ENCODE assay signal across 16 cellular contexts in genomic region chr6:35072051-35072697, GRCh38.
"Had no signal": no experiment of that assay in that cellular context is flagged by ENCODE, and none has a peak within 500 bp of the region (broad histone marks: within the 10 kb centered on the region; RNA-seq: fewer than 3 reads in every experiment).

No MANE protein-coding gene starts in this region.

- H3K4me3 ChIP-seq: adrenal gland, cardiac muscle cell, esophagus squamous epithelium, neural progenitor cell, smooth muscle cell had no signal

- H3K4me1 ChIP-seq: parathyroid adenoma had no signal

- DNase-seq: activated CD4-positive, alpha-beta T cell treated with anti-CD3 and anti-CD28 coated beads for 48 hours; activated CD8-positive, alpha-beta T cell treated with anti-CD3 and anti-CD28 coated beads for 36 hours; activated effector memory CD4-positive, alpha-beta T cell treated with Interleukin-2 at 50 U/mL for 16 hours; activated T-cell treated with anti-CD3 and anti-CD28 coated beads, Interleukin-2, amount 50 U/mL, for 4 hours; esophagus squamous epithelium; glutamatergic neuron; immature natural killer cell; naive B cell; WERI-Rb-1 had no signal

- ATAC-seq: activated CD8-positive, alpha-beta T cell treated with anti-CD3 and anti-CD28 coated beads for 36 hours; activated T-cell treated with anti-CD3 and anti-CD28 coated beads, Interleukin-2, amount 50 U/mL, for 4 hours; SK-N-SH treated with all-trans-retinoic acid at 6 μM for 48 hours had no signal

- H3K27me3 Mint-ChIP-seq: activated CD8-positive, alpha-beta T cell treated with anti-CD3 and anti-CD28 coated beads for 36 hours; activated naive CD4-positive, alpha-beta T cell treated with anti-CD3 and anti-CD28 coated beads, Interleukin-2, amount 50 U/mL, for 24 hours; naive B cell had no signal

- H3K36me3 ChIP-seq: cardiac muscle cell, neural progenitor cell had no signal

- H3K4me3 Mint-ChIP-seq: activated CD8-positive, alpha-beta T cell treated with anti-CD3 and anti-CD28 coated beads for 36 hours; activated naive CD4-positive, alpha-beta T cell treated with anti-CD3 and anti-CD28 coated beads, Interleukin-2, amount 50 U/mL, for 24 hours; activated T-cell treated with anti-CD3 and anti-CD28 coated beads, Interleukin-2, amount 50 U/mL, for 4 hours; immature natural killer cell; naive B cell; neural progenitor cell had no signal

- H2AFZ ChIP-seq: neural progenitor cell, parathyroid adenoma had no signal

- H3K4me2 ChIP-seq: neural progenitor cell, smooth muscle cell had no signal

- H3K27ac ChIP-seq: adrenal gland, cardiac muscle cell, esophagus squamous epithelium, neural progenitor cell, parathyroid adenoma, WERI-Rb-1 had no signal

- H3K79me2 ChIP-seq: parathyroid adenoma had no signal

- H3K9me3 Mint-ChIP-seq: activated CD8-positive, alpha-beta T cell treated with anti-CD3 and anti-CD28 coated beads for 36 hours; activated naive CD4-positive, alpha-beta T cell treated with anti-CD3 and anti-CD28 coated beads, Interleukin-2, amount 50 U/mL, for 24 hours; activated T-cell treated with anti-CD3 and anti-CD28 coated beads, Interleukin-2, amount 50 U/mL, for 4 hours; immature natural killer cell; neural progenitor cell had no signal

- H3K27ac Mint-ChIP-seq: activated CD8-positive, alpha-beta T cell treated with anti-CD3 and anti-CD28 coated beads for 36 hours; activated naive CD4-positive, alpha-beta T cell treated with anti-CD3 and anti-CD28 coated beads, Interleukin-2, amount 50 U/mL, for 24 hours; immature natural killer cell; naive B cell; neural progenitor cell had no signal

- H3K9me3 ChIP-seq: adrenal gland, esophagus squamous epithelium had no signal

- H3K9ac ChIP-seq: neural progenitor cell, parathyroid adenoma had no signal

- H3K4me1 Mint-ChIP-seq: activated naive CD4-positive, alpha-beta T cell treated with anti-CD3 and anti-CD28 coated beads, Interleukin-2, amount 50 U/mL, for 24 hours; immature natural killer cell; naive B cell had no signal

- H3K27me3 ChIP-seq: adrenal gland, cardiac muscle cell, esophagus squamous epithelium, neural progenitor cell had no signal
